Comparison of ENCODE assay signal across 10 cellular contexts in the genomic region with DNA sequence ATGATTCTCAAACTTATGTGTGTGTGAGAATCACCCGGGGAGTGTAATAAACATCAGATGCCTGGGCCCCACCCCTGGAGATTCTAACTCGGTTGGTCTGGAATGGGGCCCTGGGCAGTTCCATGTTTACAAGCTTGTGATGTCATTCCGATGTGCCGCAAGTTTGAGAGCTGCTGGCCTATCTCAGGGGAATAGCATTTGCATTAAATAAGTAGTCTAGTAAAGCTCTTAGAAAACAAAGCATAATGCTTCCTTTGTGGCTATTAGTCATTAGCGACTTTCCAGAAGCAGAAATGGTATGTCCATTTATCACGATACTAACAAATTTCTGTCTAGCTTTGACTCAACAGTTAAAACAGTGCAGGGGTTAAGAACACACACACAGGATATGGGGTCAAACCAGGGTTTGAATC. TPM values are rescaled to one million over a fixed set of nuclear protein-coding genes. Genes with fewer than 3 reads are reported as not detected.
DNase-seq lines count a peak whose midpoint lies in the region; ATAC-seq and TF ChIP-seq lines count a peak whose summit lies in the region.
"Had no signal": no experiment of that assay in that cellular context is flagged by ENCODE, and none has a peak within 500 bp of the region (broad histone marks: within the 10 kb centered on the region; RNA-seq: fewer than 3 reads in every experiment).

No MANE protein-coding gene starts in this region.

- no peaks in the 10 kb centered on the region for H3K9me3 ChIP-seq in right cardiac atrium (ENCODE audit: control insufficient read depth, low read length)

- no peaks in the 10 kb centered on the region for H3K4me1 ChIP-seq in right cardiac atrium (ENCODE audit: control insufficient read depth, insufficient read depth, low read length)
- H3K4me1 ChIP-seq: neural progenitor cell had no signal

- H3K27me3 ChIP-seq in right cardiac atrium (ENCODE audit: control insufficient read depth, insufficient read depth), result no peaks in the 10 kb centered on the region
- H3K27me3 ChIP-seq: cardiac muscle cell, neural progenitor cell had no signal

- no peak overlapping the region for H3K27ac ChIP-seq in right cardiac atrium (ENCODE audit: low read length)
- H3K27ac ChIP-seq: cardiac muscle cell, neural progenitor cell had no signal

- ATAC-seq in right cardiac atrium, result no peak
- ATAC-seq in HG02571 (IDR thresholded peaks at IDR 0.05; ENCODE audit: unreplicated experiment), result no peak
- ATAC-seq in GM19328 (IDR thresholded peaks at IDR 0.05; ENCODE audit: unreplicated experiment), result no peak

- intact Hi-C loops in right cardiac atrium (cut with DNase I) (no loop called here), head of caudate nucleus (cut with DNase I) (no loop called here)

- 58% methylated on average over 6 of the region's 6 CpGs for WGBS in right cardiac atrium

- no peak overlapping the region for H3K4me3 ChIP-seq in GM12865 (ENCODE audit: low read depth, low read length)
- no peak overlapping the region for H3K4me3 ChIP-seq in choroid plexus epithelial cell (ENCODE audit: low read depth, low read length)
- no peak overlapping the region for H3K4me3 ChIP-seq in right cardiac atrium (ENCODE audit: low read length)
- H3K4me3 ChIP-seq: cardiac muscle cell, neural progenitor cell had no signal

- no peak for TF ChIP-seq CTCF in GM12865 (IDR thresholded peaks at IDR 0.05; ENCODE audit: insufficient read depth, low read depth, low read length, missing control alignments)
- TF ChIP-seq CTCF in choroid plexus epithelial cell (conservative IDR thresholded peaks at IDR 0.05; ENCODE audit: low read depth, low read length), result no peak

- peak; percentile 68 for DNase-seq in GM12865 (ENCODE audit: low read depth)
- DNase-seq in HT1080 (ENCODE audit: low read depth), result peak; percentile 82
- DNase-seq in choroid plexus epithelial cell (ENCODE audit: low read depth), result peak; percentile 92
- peak; percentile 58 for DNase-seq in pulmonary artery endothelial cell (ENCODE audit: low read depth, low spot score)
- no peak for DNase-seq in right cardiac atrium
- DNase-seq in head of caudate nucleus, result no peak

RNA-seq across cellular contexts. Expression of gene PGBD4, which starts 20.9 kb away (rescaled TPM):
- 2.9 and 3.0 TPM in 2 replicates for total RNA-seq in HT1080 (2014; rRNA removed; shearing (Covaris generic))
- 2.0 and 2.2 TPM in 2 replicates for polyA plus RNA-seq in HT1080 (2015; cell fraction: cytosol; rRNA removed)
- 4.2 and 5.2 TPM in 2 replicates for polyA plus RNA-seq in HT1080 (2015; cell fraction: nucleus; rRNA removed)
- 1.1 and 1.7 TPM in 2 replicates for total RNA-seq in pulmonary artery endothelial cell
- 1 to 10 TPM; 2.2 to 2.9 (median 2.7) TPM for total RNA-seq in right cardiac atrium
- polyA plus RNA-seq in right cardiac atrium, result 1.5 TPM

RNA-seq across cellular contexts. Expression of gene EMC7, which starts 21.1 kb away (rescaled TPM):
- 33.5 and 46.5 TPM in 2 replicates for total RNA-seq in HT1080 (2014; rRNA removed; shearing (Covaris generic))
- 88.9 and 89.5 TPM in 2 replicates for polyA plus RNA-seq in HT1080 (2015; cell fraction: cytosol; rRNA removed)
- 48.2 and 52.6 TPM in 2 replicates for polyA plus RNA-seq in HT1080 (2015; cell fraction: nucleus; rRNA removed)
- 43.2 and 48.2 TPM in 2 replicates for total RNA-seq in pulmonary artery endothelial cell
- 10 to 100 TPM; 66.0 to 90.0 (median 72.8) TPM for total RNA-seq in right cardiac atrium
- 109 TPM for polyA plus RNA-seq in right cardiac atrium

Comparison
In these comparisons a context has a peak if more than half of its experiments do, and no peak if none do; other contexts are left out.
1. DNase-seq: peak in GM12865 (single experiment), HT1080 (single experiment), choroid plexus epithelial cell (single experiment) and pulmonary artery endothelial cell (single experiment); none in right cardiac atrium (0 of 3) and head of caudate nucleus (0 of 42).